ENCODE assay signal across 29 cellular contexts in genomic region chr18:7668392-7668791, GRCh38.
"Had no signal": no experiment of that assay in that cellular context is flagged by ENCODE, and none has a peak within 500 bp of the region (broad histone marks: within the 10 kb centered on the region; RNA-seq: fewer than 3 reads in every experiment).

No MANE protein-coding gene starts in this region.

- H3K4me1 Mint-ChIP-seq: activated B cell treated with CpG ODN at 0.5 μM for 24 hours; activated CD4-positive, alpha-beta T cell treated with anti-CD3 and anti-CD28 coated beads for 36 hours; immature natural killer cell had no signal

- H3K4me3 ChIP-seq: cardiac muscle cell, hepatocyte, left ventricle myocardium inferior, spleen, testis, vagina had no signal

- H3K79me2 ChIP-seq: hepatocyte had no signal

- H3K4me1 ChIP-seq: spleen, testis, vagina had no signal

- H3K4me3 Mint-ChIP-seq: activated B cell treated with CpG ODN at 0.5 μM for 24 hours; activated CD4-positive, alpha-beta T cell treated with anti-CD3 and anti-CD28 coated beads for 36 hours; activated T-cell treated with anti-CD3 and anti-CD28 coated beads, Interleukin-2, amount 50 U/mL, for 4 hours; dendritic cell treated with granulocyte-macrophage colony-stimulating factor and Interleukin-4, amounts not matched to agents 40 ng/mL and 50 ng/mL, for 4 days; nephron; T-helper 1 cell treated with Interleukin-12 subunit alpha and Interleukin-12 subunit beta and Interleukin-4 antibody, amounts not matched to agents 30 μg/mL and 1 μg/mL, for 36 hours; type B pancreatic cell had no signal

- ATAC-seq: activated CD4-positive, alpha-beta T cell treated with anti-CD3 and anti-CD28 coated beads for 36 hours; activated T-cell treated with anti-CD3 and anti-CD28 coated beads, Interleukin-2, amount 50 U/mL, for 4 hours; esophagus mucosa had no signal

- H3K4me2 ChIP-seq: hepatocyte had no signal

- H3K27ac Mint-ChIP-seq: activated B cell treated with CpG ODN at 0.5 μM for 24 hours; activated CD4-positive, alpha-beta T cell treated with anti-CD3 and anti-CD28 coated beads for 36 hours; activated T-helper 2 cell treated with anti-CD3 and anti-CD28 coated beads, Interferon-gamma antibody, Interleukin-2, Interleukin-4, amounts not matched to agents 10 μg/mL and 5 μg/mL and 100 μg/mL, durations not matched to agents 14 hours and 24 hours and 36 hours; dendritic cell treated with granulocyte-macrophage colony-stimulating factor and Interleukin-4, amounts not matched to agents 40 ng/mL and 50 ng/mL, for 4 days; immature natural killer cell; T-helper 1 cell treated with Interleukin-12 subunit alpha and Interleukin-12 subunit beta and Interleukin-4 antibody, amounts not matched to agents 30 μg/mL and 1 μg/mL, for 36 hours; type B pancreatic cell had no signal

- H3K9me3 Mint-ChIP-seq: activated B cell treated with CpG ODN at 0.5 μM for 24 hours; activated T-helper 2 cell treated with anti-CD3 and anti-CD28 coated beads, Interferon-gamma antibody, Interleukin-2, Interleukin-4, amounts not matched to agents 10 μg/mL and 5 μg/mL and 100 μg/mL, durations not matched to agents 14 hours and 24 hours and 36 hours; dendritic cell treated with granulocyte-macrophage colony-stimulating factor and Interleukin-4, amounts not matched to agents 40 ng/mL and 50 ng/mL, for 4 days; nephron; T-helper 1 cell treated with Interleukin-12 subunit alpha and Interleukin-12 subunit beta and Interleukin-4 antibody, amounts not matched to agents 30 μg/mL and 1 μg/mL, for 36 hours; type B pancreatic cell had no signal

- H2AFZ ChIP-seq: hepatocyte had no signal

- H3K36me3 ChIP-seq: cardiac muscle cell, left ventricle myocardium inferior, spleen, vagina had no signal

- H3K9me3 ChIP-seq: left ventricle myocardium inferior, spleen, testis, vagina had no signal

- H3K27me3 Mint-ChIP-seq: activated B cell treated with CpG ODN at 0.5 μM for 24 hours; activated CD4-positive, alpha-beta T cell treated with anti-CD3 and anti-CD28 coated beads for 36 hours; dendritic cell treated with granulocyte-macrophage colony-stimulating factor and Interleukin-4, amounts not matched to agents 40 ng/mL and 50 ng/mL, for 4 days; type B pancreatic cell had no signal

- H3K36me3 Mint-ChIP-seq: type B pancreatic cell had no signal

- H3K27me3 ChIP-seq: cardiac muscle cell, hepatocyte, spleen, testis, vagina had no signal

- DNase-seq: activated B cell treated with CpG ODN at 0.5 μM for 24 hours; activated CD4-positive, alpha-beta T cell treated with anti-CD3 and anti-CD28 coated beads for 36 hours; activated CD4-positive, alpha-beta T cell treated with anti-CD3 and anti-CD28 coated beads, Interleukin-2, amount 50 U/mL, for 4 hours; activated CD8-positive, alpha-beta memory T cell treated with anti-CD3 and anti-CD28 coated beads for 24 hours; activated CD8-positive, alpha-beta memory T cell treated with anti-CD3 and anti-CD28 coated beads, Interleukin-2, amount 50 U/mL, for 48 hours; activated naive CD4-positive, alpha-beta T cell; activated T-cell treated with anti-CD3 and anti-CD28 coated beads, Interleukin-2, amount 50 U/mL, for 4 hours; amygdala; effector memory CD4-positive, alpha-beta T cell; foreskin melanocyte; immature natural killer cell; kidney glomerular epithelial cell; left ventricle myocardium inferior; mammary epithelial cell; posterior cingulate gyrus; spleen; stimulated activated CD4-positive, alpha-beta T cell treated with anti-CD3 and anti-CD28 coated beads, Interleukin-4, amount 100 ng/mL, for 1 hour; stimulated activated naive CD4-positive, alpha-beta T cell; T1000; testis had no signal

- H3K27ac ChIP-seq: cardiac muscle cell, hepatocyte, left ventricle myocardium inferior, spleen, testis, vagina had no signal
